ENCODE assay signal across 1 cellular context in the genomic region with DNA sequence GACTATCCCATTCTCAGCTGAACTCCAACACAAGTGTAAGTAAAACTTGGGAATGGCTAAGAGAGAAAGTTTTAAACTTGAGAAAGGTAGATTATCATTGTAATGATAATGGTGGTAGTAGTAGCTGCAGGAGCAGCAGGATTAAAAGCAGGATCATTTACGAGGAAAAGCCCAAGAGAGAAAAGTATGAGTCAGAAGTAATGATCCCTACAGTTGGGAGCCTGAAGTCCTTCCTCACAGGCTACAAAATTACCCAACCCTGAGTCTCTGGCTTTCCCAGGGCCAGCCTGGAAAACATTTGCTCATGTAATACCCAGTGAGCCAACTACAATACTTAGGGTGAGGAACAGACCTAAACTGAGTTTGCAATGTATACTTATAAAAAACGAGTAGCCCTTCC.
A peak's percentile ranks its signal among the peaks of the same experiment; 100 is the strongest.
TF ChIP-seq lines count a peak whose summit lies in the region.

No MANE protein-coding gene starts in this region.

TF ChIP-seq in HEK293, 187 proteins besides CTCF, POLR2A, EP300 and RAD21 (continued from another document):
- TF ChIP-seq, protein P1, sequence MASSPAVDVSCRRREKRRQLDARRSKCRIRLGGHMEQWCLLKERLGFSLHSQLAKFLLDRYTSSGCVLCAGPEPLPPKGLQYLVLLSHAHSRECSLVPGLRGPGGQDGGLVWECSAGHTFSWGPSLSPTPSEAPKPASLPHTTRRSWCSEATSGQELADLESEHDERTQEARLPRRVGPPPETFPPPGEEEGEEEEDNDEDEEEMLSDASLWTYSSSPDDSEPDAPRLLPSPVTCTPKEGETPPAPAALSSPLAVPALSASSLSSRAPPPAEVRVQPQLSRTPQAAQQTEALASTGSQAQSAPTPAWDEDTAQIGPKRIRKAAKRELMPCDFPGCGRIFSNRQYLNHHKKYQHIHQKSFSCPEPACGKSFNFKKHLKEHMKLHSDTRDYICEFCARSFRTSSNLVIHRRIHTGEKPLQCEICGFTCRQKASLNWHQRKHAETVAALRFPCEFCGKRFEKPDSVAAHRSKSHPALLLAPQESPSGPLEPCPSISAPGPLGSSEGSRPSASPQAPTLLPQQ (tag by site-specific recombination; IDR thresholded peaks at IDR 0.05), result no peak
- 0 out of 2 replicates have a peak, but pooled peaks have one; percentile 35 for TF ChIP-seq EGR2 (tag by site-specific recombination; IDR thresholded peaks at IDR 0.05; ENCODE audit: low read depth)
- TF ChIP-seq, protein P2, sequence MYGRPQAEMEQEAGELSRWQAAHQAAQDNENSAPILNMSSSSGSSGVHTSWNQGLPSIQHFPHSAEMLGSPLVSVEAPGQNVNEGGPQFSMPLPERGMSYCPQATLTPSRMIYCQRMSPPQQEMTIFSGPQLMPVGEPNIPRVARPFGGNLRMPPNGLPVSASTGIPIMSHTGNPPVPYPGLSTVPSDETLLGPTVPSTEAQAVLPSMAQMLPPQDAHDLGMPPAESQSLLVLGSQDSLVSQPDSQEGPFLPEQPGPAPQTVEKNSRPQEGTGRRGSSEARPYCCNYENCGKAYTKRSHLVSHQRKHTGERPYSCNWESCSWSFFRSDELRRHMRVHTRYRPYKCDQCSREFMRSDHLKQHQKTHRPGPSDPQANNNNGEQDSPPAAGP (tag by site-specific recombination; IDR thresholded peaks at IDR 0.05), result no peak
- no peak for TF ChIP-seq ZNF211 (tag by site-specific recombination; IDR thresholded peaks at IDR 0.05; ENCODE audit: low read depth)
- TF ChIP-seq, protein P3, sequence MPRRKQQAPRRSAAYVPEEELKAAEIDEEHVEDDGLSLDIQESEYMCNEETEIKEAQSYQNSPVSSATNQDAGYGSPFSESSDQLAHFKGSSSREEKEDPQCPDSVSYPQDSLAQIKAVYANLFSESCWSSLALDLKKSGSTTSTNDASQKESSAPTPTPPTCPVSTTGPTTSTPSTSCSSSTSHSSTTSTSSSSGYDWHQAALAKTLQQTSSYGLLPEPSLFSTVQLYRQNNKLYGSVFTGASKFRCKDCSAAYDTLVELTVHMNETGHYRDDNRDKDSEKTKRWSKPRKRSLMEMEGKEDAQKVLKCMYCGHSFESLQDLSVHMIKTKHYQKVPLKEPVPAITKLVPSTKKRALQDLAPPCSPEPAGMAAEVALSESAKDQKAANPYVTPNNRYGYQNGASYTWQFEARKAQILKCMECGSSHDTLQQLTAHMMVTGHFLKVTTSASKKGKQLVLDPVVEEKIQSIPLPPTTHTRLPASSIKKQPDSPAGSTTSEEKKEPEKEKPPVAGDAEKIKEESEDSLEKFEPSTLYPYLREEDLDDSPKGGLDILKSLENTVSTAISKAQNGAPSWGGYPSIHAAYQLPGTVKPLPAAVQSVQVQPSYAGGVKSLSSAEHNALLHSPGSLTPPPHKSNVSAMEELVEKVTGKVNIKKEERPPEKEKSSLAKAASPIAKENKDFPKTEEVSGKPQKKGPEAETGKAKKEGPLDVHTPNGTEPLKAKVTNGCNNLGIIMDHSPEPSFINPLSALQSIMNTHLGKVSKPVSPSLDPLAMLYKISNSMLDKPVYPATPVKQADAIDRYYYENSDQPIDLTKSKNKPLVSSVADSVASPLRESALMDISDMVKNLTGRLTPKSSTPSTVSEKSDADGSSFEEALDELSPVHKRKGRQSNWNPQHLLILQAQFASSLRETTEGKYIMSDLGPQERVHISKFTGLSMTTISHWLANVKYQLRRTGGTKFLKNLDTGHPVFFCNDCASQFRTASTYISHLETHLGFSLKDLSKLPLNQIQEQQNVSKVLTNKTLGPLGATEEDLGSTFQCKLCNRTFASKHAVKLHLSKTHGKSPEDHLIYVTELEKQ (tag by site-specific recombination; IDR thresholded peaks at IDR 0.05; ENCODE audit: borderline replicate concordance), result no peak
- TF ChIP-seq PRDM1 (tag by site-specific recombination; IDR thresholded peaks at IDR 0.05), result peak; percentile 62
- TF ChIP-seq, protein P4, sequence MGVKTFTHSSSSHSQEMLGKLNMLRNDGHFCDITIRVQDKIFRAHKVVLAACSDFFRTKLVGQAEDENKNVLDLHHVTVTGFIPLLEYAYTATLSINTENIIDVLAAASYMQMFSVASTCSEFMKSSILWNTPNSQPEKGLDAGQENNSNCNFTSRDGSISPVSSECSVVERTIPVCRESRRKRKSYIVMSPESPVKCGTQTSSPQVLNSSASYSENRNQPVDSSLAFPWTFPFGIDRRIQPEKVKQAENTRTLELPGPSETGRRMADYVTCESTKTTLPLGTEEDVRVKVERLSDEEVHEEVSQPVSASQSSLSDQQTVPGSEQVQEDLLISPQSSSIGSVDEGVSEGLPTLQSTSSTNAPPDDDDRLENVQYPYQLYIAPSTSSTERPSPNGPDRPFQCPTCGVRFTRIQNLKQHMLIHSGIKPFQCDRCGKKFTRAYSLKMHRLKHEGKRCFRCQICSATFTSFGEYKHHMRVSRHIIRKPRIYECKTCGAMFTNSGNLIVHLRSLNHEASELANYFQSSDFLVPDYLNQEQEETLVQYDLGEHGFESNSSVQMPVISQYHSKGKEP (tag by site-specific recombination; IDR thresholded peaks at IDR 0.05), result no peak
- TF ChIP-seq ZSCAN30 (tag by site-specific recombination; IDR thresholded peaks at IDR 0.05), result no peak
- TF ChIP-seq, protein P5, sequence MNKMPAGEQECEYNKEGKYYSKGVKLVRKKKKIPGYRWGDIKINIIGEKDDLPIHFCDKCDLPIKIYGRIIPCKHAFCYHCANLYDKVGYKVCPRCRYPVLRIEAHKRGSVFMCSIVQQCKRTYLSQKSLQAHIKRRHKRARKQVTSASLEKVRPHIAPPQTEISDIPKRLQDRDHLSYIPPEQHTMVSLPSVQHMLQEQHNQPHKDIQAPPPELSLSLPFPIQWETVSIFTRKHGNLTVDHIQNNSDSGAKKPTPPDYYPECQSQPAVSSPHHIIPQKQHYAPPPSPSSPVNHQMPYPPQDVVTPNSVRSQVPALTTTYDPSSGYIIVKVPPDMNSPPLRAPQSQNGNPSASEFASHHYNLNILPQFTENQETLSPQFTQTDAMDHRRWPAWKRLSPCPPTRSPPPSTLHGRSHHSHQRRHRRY (tag by site-specific recombination; IDR thresholded peaks at IDR 0.05), result no peak
- TF ChIP-seq ZNF843 (tag by site-specific recombination; IDR thresholded peaks at IDR 0.05), result no peak
- no peak for TF ChIP-seq ZSCAN23 (tag by site-specific recombination; IDR thresholded peaks at IDR 0.05)
